Comparison of ENCODE assay signal across 19 cellular contexts in genomic region chr4:159607824-159608223, GRCh38.
DNase-seq lines count a peak whose midpoint lies in the region; ATAC-seq and TF ChIP-seq lines count a peak whose summit lies in the region.
"Had no signal": no experiment of that assay in that cellular context is flagged by ENCODE, and none has a peak within 500 bp of the region (broad histone marks: within the 10 kb centered on the region; RNA-seq: fewer than 3 reads in every experiment).

No MANE protein-coding gene starts in this region.

- peaks cover 14% of the 10 kb centered on the region for H3K4me1 Mint-ChIP-seq in endodermal cell
- H3K4me1 Mint-ChIP-seq: CD14-positive monocyte had no signal

- POLR2A ChIA-PET in HCT116 (lab: Charles Lee): no interaction called here

- H3K9me3 ChIP-seq in HCT116 (ENCODE audit: control insufficient read depth in 1 of 2, insufficient read depth in 1 of 2, low read depth in 1 of 2, low read length in 2 of 2) (no peaks in the 10 kb centered on the region), endodermal cell (ENCODE audit: control insufficient read depth, low read length) (peaks cover 44% of the 10 kb centered on the region), left lung (no peaks in the 10 kb centered on the region), testis (no peaks in the 10 kb centered on the region)
- H3K9me3 ChIP-seq: colonic mucosa, mucosa of descending colon, thoracic aorta had no signal

- WGBS in endodermal cell (ENCODE audit: insufficient coverage in 1 of 2, insufficient read length in 1 of 2), 2 experiments: 14 to 53% methylated on average over 1 of the region's 2 CpGs
- 85 to 88% methylated on average over 2 of the region's 2 CpGs for WGBS in testis, 2 donors

- no peaks in the 10 kb centered on the region for H3K79me2 ChIP-seq in HCT116 (ENCODE audit: insufficient read depth, low read length)

- no peak overlapping the region for H3K4me3 ChIP-seq in HCT116 (replicated peaks in 1 of 2; ENCODE audit: low read depth in 1 of 2, low read length in 2 of 2)
- peak overlapping the region; percentile 67 for H3K4me3 ChIP-seq in endodermal cell (ENCODE audit: low read length)
- H3K4me3 ChIP-seq in left lung: no peak overlapping the region
- no peak overlapping the region for H3K4me3 ChIP-seq in testis
- H3K4me3 ChIP-seq: colonic mucosa, mucosa of descending colon, thoracic aorta had no signal

- ATAC-seq in HCT116 (peak; percentile 54), left lung (no peak)
- ATAC-seq: mucosa of descending colon had no signal

- TF ChIP-seq RAD21 in HCT116 (IDR thresholded peaks at IDR 0.05; ENCODE audit: low read depth): no peak

- TF ChIP-seq CTCF in HCT116 (IDR thresholded peaks at IDR 0.05 in 2 of 3, conservative IDR thresholded peaks at IDR 0.05 in 1 of 3; ENCODE audit: borderline replicate concordance in 1 of 3, insufficient read depth in 1 of 3, low read depth in 2 of 3, low read length in 2 of 3) (no peak), endodermal cell (conservative IDR thresholded peaks at IDR 0.05) (no peak), left lung (IDR thresholded peaks at IDR 0.05) (no peak), testis (IDR thresholded peaks at IDR 0.05) (no peak)

- no peak overlapping the region for H3K4me3 Mint-ChIP-seq in endodermal cell
- H3K4me3 Mint-ChIP-seq: CD14-positive monocyte had no signal

- H3K9me2 ChIP-seq in HCT116 (ENCODE audit: insufficient read depth): no peaks in the 10 kb centered on the region

- H3K9ac ChIP-seq in HCT116 (ENCODE audit: low read length) (no peak overlapping the region), endodermal cell (ENCODE audit: extremely low read depth, low read length, poor library complexity, severe bottlenecking) (no peak overlapping the region)

- peaks cover 58% of the 10 kb centered on the region for H3K9me3 Mint-ChIP-seq in endodermal cell

- H3K27ac Mint-ChIP-seq in endodermal cell: no peak overlapping the region
- H3K27ac Mint-ChIP-seq: CD14-positive monocyte had no signal

- no peaks in the 10 kb centered on the region for H4K20me1 ChIP-seq in HCT116 (ENCODE audit: insufficient read depth)

- H3K4me2 ChIP-seq in HCT116 (ENCODE audit: low read length): peak overlapping the region; percentile 5; the same call in 1 of the 2 replicates

- RAD21 ChIA-PET in HCT116 (lab: Charles Lee; ENCODE audit: low non-redundant PET in 1 of 2, low total read pairs in 2 of 2, uncharacterized antibody in 2 of 2, unreplicated experiment in 2 of 2): no interaction called here

- H2AFZ ChIP-seq in HCT116 (ENCODE audit: low read depth, low read length, poor library complexity, severe bottlenecking): no peak overlapping the region

- CTCF ChIA-PET in HCT116 (lab: Charles Lee): interaction anchor here (0.8 kb wide), 1 partner anchor 157 kb away, joined by 3 read pairs; no protein-coding TSS in a partner anchor

- no TSS peak for BruUV-seq in HCT116 (replicated peaks; lab: Mats Ljungman, UMichigan)

- H3K4me1 ChIP-seq in HCT116 (ENCODE audit: control insufficient read depth in 1 of 2, insufficient read depth in 2 of 2, low read length in 2 of 2): peaks cover 5 to 16% of the 10 kb centered on the region in 2 experiments; a peak in 2 of 4 replicates
- H3K4me1 ChIP-seq in endodermal cell (ENCODE audit: control insufficient read depth, insufficient read depth, low read length): no peaks in the 10 kb centered on the region
- H3K4me1 ChIP-seq in left lung: no peaks in the 10 kb centered on the region
- H3K4me1 ChIP-seq in testis: no peaks in the 10 kb centered on the region
- H3K4me1 ChIP-seq: colonic mucosa had no signal

- no peak for TF ChIP-seq POLR2A in HCT116 (IDR thresholded peaks at IDR 0.05; ENCODE audit: borderline replicate concordance, extremely low read depth, insufficient read depth, insufficient read length)
- no peak for TF ChIP-seq POLR2A in testis (IDR thresholded peaks at IDR 0.05)

- no peak for DNase-seq in HCT116 (ENCODE audit: low read depth, low spot score)
- DNase-seq in NCI-H748 (lab: John Stamatoyannopoulos, UW; ENCODE audit: unreplicated experiment): peak; percentile 76
- DNase-seq in endodermal cell: no peak
- peak; percentile 72 for DNase-seq in renal cortical epithelial cell (ENCODE audit: low read depth)
- DNase-seq in left lung: no peak
- no peak for DNase-seq in NCI-H2227 treated with DMSO at 0.1 percent for 48 hours (lab: John Stamatoyannopoulos, UW)
- DNase-seq in testis: no peak
- DNase-seq: activated gamma-delta T cell; colonic mucosa; EL; erythroblast; mucosa of descending colon; NCI-H1436; NCI-H774; occipital lobe; stimulated activated CD4-positive, alpha-beta T cell treated with anti-CD3 and anti-CD28 coated beads, Interleukin-4, amount 100 ng/mL, for 24 hours; T-helper 1 cell had no signal

- peaks cover 33% of the 10 kb centered on the region for H3K36me3 Mint-ChIP-seq in endodermal cell (ENCODE audit: low read depth)
- H3K36me3 Mint-ChIP-seq: CD14-positive monocyte had no signal

- H3K27me3 ChIP-seq in HCT116 (ENCODE audit: insufficient read depth, low read length) (no peaks in the 10 kb centered on the region), endodermal cell (ENCODE audit: control insufficient read depth, insufficient read depth, low read length, poor library complexity, severe bottlenecking) (no peaks in the 10 kb centered on the region), left lung (no peaks in the 10 kb centered on the region), testis (no peaks in the 10 kb centered on the region)
- H3K27me3 ChIP-seq: colonic mucosa had no signal

- H3K27me3 Mint-ChIP-seq in endodermal cell (ENCODE audit: insufficient read depth): no peaks in the 10 kb centered on the region

- H3K36me3 ChIP-seq in HCT116 (ENCODE audit: control insufficient read depth in 1 of 2, insufficient read depth in 2 of 2, low read length in 2 of 2) (no peaks in the 10 kb centered on the region), endodermal cell (ENCODE audit: control insufficient read depth, insufficient read depth, low read length) (no peaks in the 10 kb centered on the region), left lung (no peaks in the 10 kb centered on the region), testis (ENCODE audit: low read depth, missing control alignments) (no peaks in the 10 kb centered on the region)
- H3K36me3 ChIP-seq: colonic mucosa, thoracic aorta had no signal

- intact Hi-C loops in HCT116 (cut with micrococcal nuclease) (no loop called here), left lung (cut with DNase I) (no loop called here), testis (cut with DNase I; ENCODE audit: low total_unique reads) (no loop called here)

- no peak overlapping the region for H3K27ac ChIP-seq in HCT116 (ENCODE audit: low read depth, low read length)
- H3K27ac ChIP-seq in endodermal cell (ENCODE audit: low read depth, low read length): peak overlapping the region; percentile 40
- H3K27ac ChIP-seq in left lung: no peak overlapping the region
- no peak overlapping the region for H3K27ac ChIP-seq in testis
- H3K27ac ChIP-seq: colonic mucosa, thoracic aorta had no signal

TF ChIP-seq in HCT116, 20 proteins besides CTCF, POLR2A, EP300 and RAD21 (continues in another document):
- no peak for TF ChIP-seq ELF1 (IDR thresholded peaks at IDR 0.05; ENCODE audit: borderline replicate concordance, low read depth)
- TF ChIP-seq YY1 (IDR thresholded peaks at IDR 0.05; ENCODE audit: extremely low read depth, insufficient replicate concordance, low read depth, low read length): no peak
- TF ChIP-seq EZH2phosphoT487 (IDR thresholded peaks at IDR 0.05; ENCODE audit: borderline replicate concordance): no peak
- TF ChIP-seq CBX3 (IDR thresholded peaks at IDR 0.05; ENCODE audit: low read depth): no peak
- TF ChIP-seq, protein P1, sequence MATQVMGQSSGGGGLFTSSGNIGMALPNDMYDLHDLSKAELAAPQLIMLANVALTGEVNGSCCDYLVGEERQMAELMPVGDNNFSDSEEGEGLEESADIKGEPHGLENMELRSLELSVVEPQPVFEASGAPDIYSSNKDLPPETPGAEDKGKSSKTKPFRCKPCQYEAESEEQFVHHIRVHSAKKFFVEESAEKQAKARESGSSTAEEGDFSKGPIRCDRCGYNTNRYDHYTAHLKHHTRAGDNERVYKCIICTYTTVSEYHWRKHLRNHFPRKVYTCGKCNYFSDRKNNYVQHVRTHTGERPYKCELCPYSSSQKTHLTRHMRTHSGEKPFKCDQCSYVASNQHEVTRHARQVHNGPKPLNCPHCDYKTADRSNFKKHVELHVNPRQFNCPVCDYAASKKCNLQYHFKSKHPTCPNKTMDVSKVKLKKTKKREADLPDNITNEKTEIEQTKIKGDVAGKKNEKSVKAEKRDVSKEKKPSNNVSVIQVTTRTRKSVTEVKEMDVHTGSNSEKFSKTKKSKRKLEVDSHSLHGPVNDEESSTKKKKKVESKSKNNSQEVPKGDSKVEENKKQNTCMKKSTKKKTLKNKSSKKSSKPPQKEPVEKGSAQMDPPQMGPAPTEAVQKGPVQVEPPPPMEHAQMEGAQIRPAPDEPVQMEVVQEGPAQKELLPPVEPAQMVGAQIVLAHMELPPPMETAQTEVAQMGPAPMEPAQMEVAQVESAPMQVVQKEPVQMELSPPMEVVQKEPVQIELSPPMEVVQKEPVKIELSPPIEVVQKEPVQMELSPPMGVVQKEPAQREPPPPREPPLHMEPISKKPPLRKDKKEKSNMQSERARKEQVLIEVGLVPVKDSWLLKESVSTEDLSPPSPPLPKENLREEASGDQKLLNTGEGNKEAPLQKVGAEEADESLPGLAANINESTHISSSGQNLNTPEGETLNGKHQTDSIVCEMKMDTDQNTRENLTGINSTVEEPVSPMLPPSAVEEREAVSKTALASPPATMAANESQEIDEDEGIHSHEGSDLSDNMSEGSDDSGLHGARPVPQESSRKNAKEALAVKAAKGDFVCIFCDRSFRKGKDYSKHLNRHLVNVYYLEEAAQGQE (IDR thresholded peaks at IDR 0.05; ENCODE audit: low read depth): no peak
- no peak for TF ChIP-seq SRF (IDR thresholded peaks at IDR 0.05; ENCODE audit: low read depth)
- no peak for TF ChIP-seq ZNF274 (IDR thresholded peaks at IDR 0.05; ENCODE audit: low read depth, low read length)
- TF ChIP-seq, protein P2, sequence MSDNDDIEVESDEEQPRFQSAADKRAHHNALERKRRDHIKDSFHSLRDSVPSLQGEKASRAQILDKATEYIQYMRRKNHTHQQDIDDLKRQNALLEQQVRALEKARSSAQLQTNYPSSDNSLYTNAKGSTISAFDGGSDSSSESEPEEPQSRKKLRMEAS (IDR thresholded peaks at IDR 0.05): no peak
- no peak for TF ChIP-seq SP1 (IDR thresholded peaks at IDR 0.05; ENCODE audit: low read depth)
- no peak for TF ChIP-seq POLR2AphosphoS5 (IDR thresholded peaks at IDR 0.05; ENCODE audit: low read depth, low read length)
- no peak for TF ChIP-seq CEBPB (IDR thresholded peaks at IDR 0.05; ENCODE audit: low read depth)

Comparison
In these comparisons a context has a peak if more than half of its experiments do, and no peak if none do; other contexts are left out.
1. DNase-seq: peak in NCI-H748 (single experiment) and renal cortical epithelial cell (single experiment); none in HCT116 (single experiment), endodermal cell (single experiment), left lung (0 of 2), NCI-H2227 treated with DMSO at 0.1 percent for 48 hours (single experiment) and testis (single experiment).